Comparison of ENCODE assay signal across 7 cellular contexts in genomic region chr19:6108721-6109633, GRCh38. TPM values are rescaled to one million over a fixed set of nuclear protein-coding genes. Genes with fewer than 3 reads are reported as not detected.
DNase-seq lines count a peak whose midpoint lies in the region; ATAC-seq and TF ChIP-seq lines count a peak whose summit lies in the region.

No MANE protein-coding gene starts in this region.

- H3K36me3 ChIP-seq in HAP-1 (replicated peaks) (no peaks in the 10 kb centered on the region), heart right ventricle (no peaks in the 10 kb centered on the region)

- in situ Hi-C loops in HAP-1 (cut with MboI; ENCODE audit: low sequenced_read_pairs), result no loop called here

- intact Hi-C loops in heart right ventricle (cut with DNase I), result loop anchor here in 4 of 10 donors (2.0 to 5.0 kb wide), 5 partner anchors 42 to 52 kb away; no protein-coding TSS in a partner anchor

- H3K27me3 ChIP-seq in HAP-1 (ENCODE audit: low read depth) (no peaks in the 10 kb centered on the region), heart right ventricle (no peaks in the 10 kb centered on the region)

- H3K4me1 ChIP-seq in HAP-1 (peaks cover 3% of the 10 kb centered on the region), heart right ventricle (peaks cover 5 to 38% (median 23%) of the 10 kb centered on the region in 9 donors)

- no peaks in the 10 kb centered on the region for H3K9me3 Mint-ChIP-seq in activated naive CD8-positive, alpha-beta T cell treated with anti-CD3 and anti-CD28 coated beads for 36 hours
- peaks cover 3% of the 10 kb centered on the region for H3K9me3 Mint-ChIP-seq in progenitor cell of endocrine pancreas (ENCODE audit: low read depth)

- H3K9me3 ChIP-seq in HAP-1 (no peaks in the 10 kb centered on the region), heart right ventricle (peaks cover 0 to 5% (median 0%) of the 10 kb centered on the region in 11 donors)

- H3K36me3 Mint-ChIP-seq in activated naive CD8-positive, alpha-beta T cell treated with anti-CD3 and anti-CD28 coated beads for 36 hours, result no peaks in the 10 kb centered on the region
- H3K36me3 Mint-ChIP-seq in progenitor cell of endocrine pancreas (ENCODE audit: insufficient read depth), result peaks cover 3% of the 10 kb centered on the region

- H3K27ac Mint-ChIP-seq in activated naive CD8-positive, alpha-beta T cell treated with anti-CD3 and anti-CD28 coated beads for 36 hours, result peak overlapping the region; percentile 75
- H3K27ac Mint-ChIP-seq in progenitor cell of endocrine pancreas, result peak overlapping the region; percentile 81

- TF ChIP-seq CTCF in heart right ventricle (IDR thresholded peaks at IDR 0.05) (no peak), progenitor cell of endocrine pancreas (IDR thresholded peaks at IDR 0.05; ENCODE audit: unreplicated experiment) (no peak)

- H3K4me3 ChIP-seq in HAP-1, result peak overlapping the region; percentile 47
- peak overlapping the region; percentile 57 to 80 (median 66) for H3K4me3 ChIP-seq in heart right ventricle

- peak in 5 of 8 donors; percentile 9 to 39 (median 34) for ATAC-seq in heart right ventricle

- H3K27ac ChIP-seq in heart right ventricle, result peak overlapping the region; percentile 41 to 90 (median 86)

- peaks cover 4% of the 10 kb centered on the region for H3K27me3 Mint-ChIP-seq in activated naive CD8-positive, alpha-beta T cell treated with anti-CD3 and anti-CD28 coated beads for 36 hours
- no peaks in the 10 kb centered on the region for H3K27me3 Mint-ChIP-seq in progenitor cell of endocrine pancreas

- peaks cover 12% of the 10 kb centered on the region for H3K4me1 Mint-ChIP-seq in activated naive CD8-positive, alpha-beta T cell treated with anti-CD3 and anti-CD28 coated beads for 36 hours
- peaks cover 26% of the 10 kb centered on the region for H3K4me1 Mint-ChIP-seq in progenitor cell of endocrine pancreas (ENCODE audit: low read depth)

- WGBS in heart right ventricle, 2 donors, result 1% methylated on average over 47 of the region's 47 CpGs

- DNase-seq in HAP-1 (ENCODE audit: low spot score in 2 of 2) (peak; percentile 24 to 63), RPMI7951 (ENCODE audit: low read depth) (peak; percentile 66), heart right ventricle (peak; percentile 57 to 85), progenitor cell of endocrine pancreas (ENCODE audit: low spot score, unreplicated experiment) (no peak), inferior parietal cortex (ENCODE audit: extremely low spot score) (no peak), cerebellum (ENCODE audit: low spot score) (no peak)
- DNase-seq in activated naive CD8-positive, alpha-beta T cell treated with anti-CD3 and anti-CD28 coated beads for 36 hours, result peak; percentile 56

- H3K4me3 Mint-ChIP-seq in activated naive CD8-positive, alpha-beta T cell treated with anti-CD3 and anti-CD28 coated beads for 36 hours, result peak overlapping the region; percentile 85
- peak overlapping the region; percentile 86 for H3K4me3 Mint-ChIP-seq in progenitor cell of endocrine pancreas (ENCODE audit: low read depth)

RNA-seq across cellular contexts. Expression of gene RFX2, which starts 1.3 kb away (rescaled TPM):
- 5.1 and 7.3 TPM in 2 replicates for total RNA-seq in RPMI7951 (2014; rRNA removed; shearing (Covaris generic))
- 10 to 100 TPM in 1 of 2 experiments, 1 to 10 TPM in 1; 9.5 to 10.3 TPM for total RNA-seq in activated naive CD8-positive, alpha-beta T cell treated with anti-CD3 and anti-CD28 coated beads for 36 hours
- total RNA-seq in heart right ventricle, result 10 to 100 TPM in 1 of 10 donors, 1 to 10 TPM in 9; 4.2 to 11.5 (median 5.0) TPM
- polyA plus RNA-seq in heart right ventricle, result 10 to 100 TPM in 1 of 2 donors, 1 to 10 TPM in 1; 6.6 to 17.4 TPM
- total RNA-seq in progenitor cell of endocrine pancreas, result 24.2 and 24.8 TPM in 2 replicates
- total RNA-seq in cerebellum, result 11.4 TPM

RNA-seq across cellular contexts. Expression of gene ACSBG2, which starts 26.5 kb away (rescaled TPM):
- not detected in 2 replicates for total RNA-seq in RPMI7951 (2014; rRNA removed; shearing (Covaris generic))
- not detected for total RNA-seq in activated naive CD8-positive, alpha-beta T cell treated with anti-CD3 and anti-CD28 coated beads for 36 hours
- total RNA-seq in heart right ventricle (not detected), progenitor cell of endocrine pancreas (not detected in 2 replicates), cerebellum (not detected)
- not detected for polyA plus RNA-seq in heart right ventricle

Comparison
In these comparisons a context has a peak if more than half of its experiments do, and no peak if none do; other contexts are left out.
1. DNase-seq: peak in HAP-1 (2 of 2), RPMI7951 (single experiment), activated naive CD8-positive, alpha-beta T cell treated with anti-CD3 and anti-CD28 coated beads for 36 hours (single experiment) and heart right ventricle (2 of 2); none in progenitor cell of endocrine pancreas (single experiment), inferior parietal cortex (single experiment) and cerebellum (single experiment).